8 cellular contexts compared by ENCODE assay signal in the genomic region with DNA sequence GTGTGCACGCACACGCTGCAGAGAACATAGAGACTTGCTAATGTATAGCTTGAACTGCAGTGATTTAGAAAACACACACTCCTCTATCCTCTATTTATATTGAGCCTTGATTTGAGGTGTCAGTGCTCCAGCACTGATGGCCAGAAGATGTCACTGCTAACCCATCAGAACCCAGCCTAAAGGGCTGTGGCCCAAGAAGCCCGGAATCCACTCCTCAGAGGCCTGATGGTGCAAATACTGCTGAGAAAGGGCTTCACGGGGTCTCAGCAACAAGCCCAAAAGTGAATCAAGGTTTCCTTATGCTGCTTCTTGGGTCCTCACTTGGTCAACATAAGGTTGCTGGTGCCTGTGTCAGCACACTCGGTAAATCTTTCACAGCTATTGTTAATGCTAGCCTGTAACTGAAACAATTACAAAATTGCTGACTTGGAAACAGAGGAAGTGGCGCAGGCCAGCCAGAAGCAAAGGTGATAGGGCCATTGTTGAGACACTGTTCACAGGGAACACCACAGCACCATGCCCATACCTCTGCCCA.
DNase-seq lines count a peak whose midpoint lies in the region; ATAC-seq, FAIRE-seq and TF ChIP-seq lines count a peak whose summit lies in the region.

No MANE protein-coding gene starts in this region.

- H2AFZ ChIP-seq in MM.1S (ENCODE audit: low read length) (peak overlapping the region; percentile 53), keratinocyte (ENCODE audit: control insufficient read depth, low read length) (no peak overlapping the region)

- H4K20me1 ChIP-seq in MM.1S (ENCODE audit: insufficient read depth, low read length) (no peaks in the 10 kb centered on the region), keratinocyte (ENCODE audit: control insufficient read depth, extremely low read depth, insufficient read depth, low read length) (no peaks in the 10 kb centered on the region)

- dilution Hi-C loops in keratinocyte (cut with MboI; ENCODE audit: extremely low pct_ligation_motif_present, low sequenced_read_pairs) = no loop called here

- no peaks in the 10 kb centered on the region for H3K9me2 ChIP-seq in MM.1S (replicated peaks; ENCODE audit: insufficient read depth, low read length)

- no peaks in the 10 kb centered on the region for H3K79me2 ChIP-seq in MM.1S (ENCODE audit: low read length)
- no peaks in the 10 kb centered on the region for H3K79me2 ChIP-seq in keratinocyte (ENCODE audit: control insufficient read depth, insufficient read depth, low read length)

- TF ChIP-seq CTCF in MM.1S (IDR thresholded peaks at IDR 0.05; ENCODE audit: low read length) (peak; percentile 86), keratinocyte (optimal IDR thresholded peaks at IDR 0.05 in 1 of 3, IDR thresholded peaks at IDR 0.05 in 1 of 3, conservative IDR thresholded peaks at IDR 0.05 in 1 of 3; ENCODE audit: extremely low read depth in 1 of 3, insufficient read depth in 2 of 3, low read length in 3 of 3) (peak; percentile 56 to 76 (median 70))

- H3K9me3 ChIP-seq in MM.1S (replicated peaks; ENCODE audit: insufficient read depth, low read length) (no peaks in the 10 kb centered on the region), keratinocyte (ENCODE audit: control insufficient read depth, low read depth, low read length) (no peaks in the 10 kb centered on the region)

- no peak for FAIRE-seq in keratinocyte (lab: Jason Lieb, UNC)

- 0 out of 2 replicates have a peak overlapping the region, but pooled peaks have one; percentile 5 for H3K9ac ChIP-seq in MM.1S (ENCODE audit: low read length)
- H3K9ac ChIP-seq in keratinocyte (ENCODE audit: control insufficient read depth, extremely low read depth, insufficient read depth, low read length) = no peak overlapping the region

- H3K9me1 ChIP-seq in keratinocyte (ENCODE audit: control insufficient read depth, extremely low read depth, insufficient read depth, low read length) = no peaks in the 10 kb centered on the region

- H3K27ac ChIP-seq in MM.1S (ENCODE audit: low read length) = peak overlapping the region; percentile 47; the same call in 1 of the 2 replicates
- no peak overlapping the region for H3K27ac ChIP-seq in caudate nucleus (ENCODE audit: low read depth, low read length)
- no peak overlapping the region for H3K27ac ChIP-seq in keratinocyte (ENCODE audit: control insufficient read depth, insufficient read depth, low read length)

- ATAC-seq in HG02588 (IDR thresholded peaks at IDR 0.05; ENCODE audit: unreplicated experiment) = no peak

- no peaks in the 10 kb centered on the region for H3K36me3 ChIP-seq in MM.1S (replicated peaks; ENCODE audit: insufficient read depth, low read length)
- H3K36me3 ChIP-seq in keratinocyte (ENCODE audit: control insufficient read depth in 2 of 2, extremely low read depth in 1 of 2, insufficient read depth in 2 of 2, low read length in 2 of 2) = peaks cover 19 to 22% of the 10 kb centered on the region in 2 experiments

- DNase-seq in NCI-H510A (lab: John Stamatoyannopoulos, UW) = peak; percentile 1
- DNase-seq in NCI-H510A treated with DMSO at 0.1 percent for 48 hours (lab: John Stamatoyannopoulos, UW) = no peak
- peak; percentile 79 for DNase-seq in MM.1S
- DNase-seq in UCSD-AML1 (lab: John Stamatoyannopoulos, UW; ENCODE audit: unreplicated experiment) = peak; percentile 61
- DNase-seq in caudate nucleus (lab: John Stamatoyannopoulos, UW) = peak in 51 of 61 donors; percentile 4 to 81 (median 39)
- no peak for DNase-seq in keratinocyte (ENCODE audit: low read depth, low spot score)
- peak; percentile 17 for DNase-seq in stimulated activated CD4-positive, alpha-beta T cell treated with anti-CD3 and anti-CD28 coated beads, Interleukin-2, amount 100 ng/mL, for 4 hours (ENCODE audit: low read depth)

- no peaks in the 10 kb centered on the region for H3K27me3 ChIP-seq in MM.1S (replicated peaks; ENCODE audit: insufficient read depth, low read length)
- no peaks in the 10 kb centered on the region for H3K27me3 ChIP-seq in keratinocyte (ENCODE audit: control insufficient read depth, extremely low read depth, insufficient read depth, low read length)

- H3K4me3 ChIP-seq in MM.1S (ENCODE audit: low read length) (peak overlapping the region; percentile 14; the same call in 1 of the 2 replicates), keratinocyte (ENCODE audit: control insufficient read depth in 2 of 3, extremely low read depth in 1 of 3, insufficient read depth in 2 of 3, low read depth in 1 of 3, low read length in 3 of 3) (no peak overlapping the region)

- H3F3A ChIP-seq in MM.1S (ENCODE audit: insufficient read depth, low read length) = 0 out of 2 replicates have a peak, but pooled peaks cover 5% of the 10 kb centered on the region

- peaks cover 5% of the 10 kb centered on the region; the same call in 1 of the 2 replicates for H3K4me1 ChIP-seq in MM.1S (ENCODE audit: low read length)
- H3K4me1 ChIP-seq in keratinocyte (ENCODE audit: control insufficient read depth, extremely low read depth, insufficient read depth, low read length) = no peaks in the 10 kb centered on the region

- H3K4me2 ChIP-seq in MM.1S (ENCODE audit: low read depth, low read length) = peak overlapping the region; percentile 38
- no peak overlapping the region for H3K4me2 ChIP-seq in keratinocyte (ENCODE audit: control insufficient read depth, extremely low read depth, insufficient read depth, low read depth, low read length)

Comparison
In these comparisons a context has a peak if more than half of its experiments do, and no peak if none do; other contexts are left out.
1. DNase-seq: peak in NCI-H510A (single experiment), MM.1S (single experiment), UCSD-AML1 (single experiment), caudate nucleus (51 of 61) and stimulated activated CD4-positive, alpha-beta T cell treated with anti-CD3 and anti-CD28 coated beads, Interleukin-2, amount 100 ng/mL, for 4 hours (single experiment); none in NCI-H510A treated with DMSO at 0.1 percent for 48 hours (single experiment) and keratinocyte (single experiment).